1 cellular context compared by ENCODE assay signal in the genomic region with DNA sequence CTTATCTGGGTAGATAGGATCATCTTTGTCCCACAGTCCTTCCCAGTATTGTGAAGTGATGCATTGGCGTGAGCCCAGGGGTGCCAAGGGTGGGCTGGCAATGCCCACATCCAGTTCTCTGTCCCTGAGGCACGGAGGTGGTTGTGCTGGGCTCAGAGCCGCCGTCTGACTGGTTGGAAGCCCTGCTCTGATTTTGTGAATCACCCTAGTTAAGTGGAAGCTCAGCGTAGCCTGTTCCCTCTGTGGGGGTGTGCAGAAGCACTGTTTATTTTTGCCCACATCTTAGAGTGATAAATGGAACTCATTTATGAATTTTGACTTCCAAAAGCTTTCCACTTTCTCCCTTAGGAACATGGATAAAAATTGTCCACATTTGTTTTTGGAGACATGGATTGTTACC.
TF ChIP-seq lines count a peak whose summit lies in the region.

No MANE protein-coding gene starts in this region.

TF ChIP-seq in SK-N-SH treated with all-trans-retinoic acid at 6 μM for 48 hours, 23 proteins besides CTCF, POLR2A, EP300 and RAD21 (continued from another document):
- TF ChIP-seq, protein P1, sequence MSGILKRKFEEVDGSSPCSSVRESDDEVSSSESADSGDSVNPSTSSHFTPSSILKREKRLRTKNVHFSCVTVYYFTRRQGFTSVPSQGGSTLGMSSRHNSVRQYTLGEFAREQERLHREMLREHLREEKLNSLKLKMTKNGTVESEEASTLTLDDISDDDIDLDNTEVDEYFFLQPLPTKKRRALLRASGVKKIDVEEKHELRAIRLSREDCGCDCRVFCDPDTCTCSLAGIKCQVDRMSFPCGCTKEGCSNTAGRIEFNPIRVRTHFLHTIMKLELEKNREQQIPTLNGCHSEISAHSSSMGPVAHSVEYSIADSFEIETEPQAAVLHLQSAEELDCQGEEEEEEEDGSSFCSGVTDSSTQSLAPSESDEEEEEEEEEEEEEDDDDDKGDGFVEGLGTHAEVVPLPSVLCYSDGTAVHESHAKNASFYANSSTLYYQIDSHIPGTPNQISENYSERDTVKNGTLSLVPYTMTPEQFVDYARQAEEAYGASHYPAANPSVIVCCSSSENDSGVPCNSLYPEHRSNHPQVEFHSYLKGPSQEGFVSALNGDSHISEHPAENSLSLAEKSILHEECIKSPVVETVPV (CRISPR knock-in tag; IDR thresholded peaks at IDR 0.05), result no peak
- TF ChIP-seq ZNF565 (CRISPR knock-in tag; conservative IDR thresholded peaks at IDR 0.05; ENCODE audit: low read depth) (no peak), TSHZ2 (CRISPR knock-in tag; IDR thresholded peaks at IDR 0.05) (no peak), TCF4 (CRISPR knock-in tag; IDR thresholded peaks at IDR 0.05; ENCODE audit: borderline replicate concordance) (no peak), CSDC2 (CRISPR knock-in tag; IDR thresholded peaks at IDR 0.05) (no peak), ISL1 (CRISPR knock-in tag; IDR thresholded peaks at IDR 0.05) (no peak)
